ENCODE assay signal across 13 cellular contexts in genomic region chr11:86943505-86943904, GRCh38. TPM values are rescaled to one million over a fixed set of nuclear protein-coding genes. Genes with fewer than 3 reads are reported as not detected.
DNase-seq lines count a peak whose midpoint lies in the region; ATAC-seq, FAIRE-seq and TF ChIP-seq lines count a peak whose summit lies in the region.
"Not testable (repeated sequence)": the region's sequence is repeated elsewhere in the genome, so short reads cannot be mapped to it uniquely, and the experiment has no call there.
"Had no signal": no experiment of that assay in that cellular context is flagged by ENCODE, and none has a peak within 500 bp of the region (broad histone marks: within the 10 kb centered on the region; RNA-seq: fewer than 3 reads in every experiment).

No MANE protein-coding gene starts in this region.

- dilution Hi-C loops in endothelial cell of umbilical vein (cut with MboI; ENCODE audit: extremely low pct_ligation_motif_present, low sequenced_read_pairs): not testable (repeated sequence)

- not testable (repeated sequence) for H3K79me2 ChIP-seq in K562 (ENCODE audit: control insufficient read depth, insufficient read depth, low read length)
- H3K79me2 ChIP-seq in endothelial cell of umbilical vein (ENCODE audit: control insufficient read depth, insufficient read depth, low read length): peaks cover 54% of the 10 kb centered on the region
- peaks cover 21% of the 10 kb centered on the region for H3K79me2 ChIP-seq in HepG2 (ENCODE audit: insufficient read depth, low read length)

- TF ChIP-seq RAD21 in K562 (CRISPR knock-in tag; conservative IDR thresholded peaks at IDR 0.05 in 1 of 2, IDR thresholded peaks at IDR 0.05 in 1 of 2); HepG2 (CRISPR knock-in tag; IDR thresholded peaks at IDR 0.05): not testable (repeated sequence)

- not testable (repeated sequence) for H3K9ac ChIP-seq in K562 (ENCODE audit: insufficient read depth in 1 of 2, low read depth in 2 of 2, low read length in 2 of 2); endothelial cell of umbilical vein (replicated peaks; ENCODE audit: extremely low read depth, insufficient read depth, low read length); HepG2 (ENCODE audit: insufficient read depth, low read depth, low read length)

- CTCF ChIA-PET in A673 (lab: Charles Lee); K562 (lab: Yijun Ruan, JAX; ENCODE audit: low intra/inter-chr PET ratio); HepG2 (lab: Yijun Ruan, JAX; ENCODE audit: low intra/inter-chr PET ratio, low total read pairs): not testable (repeated sequence)
- CTCF ChIA-PET in endothelial cell of umbilical vein (lab: Charles Lee): interaction anchor here (6.3 kb wide), 1 partner anchor 10 kb away, joined by 122 read pairs; the partner anchor contains the start of gene FZD4

- not testable (repeated sequence) for H3K9me1 ChIP-seq in K562 (ENCODE audit: control insufficient read depth, insufficient read depth, low read length); endothelial cell of umbilical vein (replicated peaks; ENCODE audit: control insufficient read depth, extremely low read depth, insufficient read depth, low read length)

- not testable (repeated sequence) for H3K4me2 ChIP-seq in K562 (ENCODE audit: insufficient read depth, low read length); endothelial cell of umbilical vein (ENCODE audit: insufficient read depth, low read length); HepG2 (ENCODE audit: low read depth, low read length)

- ATAC-seq in K562, HepG2, gastrocnemius medialis: not testable (repeated sequence)

- intact Hi-C loops in A673 (cut with micrococcal nuclease; ENCODE audit: unreplicated experiment): loop anchor here (5.0 kb wide), 2 partner anchors 154 to 479 kb away; no protein-coding TSS in a partner anchor
- intact Hi-C loops in ascending aorta (cut with DNase I): loop anchor here (5.0 kb wide), 2 partner anchors 409 to 479 kb away; no protein-coding TSS in a partner anchor
- intact Hi-C loops in K562 (cut with micrococcal nuclease); endothelial cell of umbilical vein (cut with micrococcal nuclease); left ventricle myocardium inferior (cut with micrococcal nuclease): not testable (repeated sequence)
- intact Hi-C loops in HepG2 (cut with micrococcal nuclease; ENCODE audit: unreplicated experiment): loop anchor here (5.0 kb wide), 1 partner anchor 154 kb away; no protein-coding TSS in a partner anchor
- intact Hi-C loops in gastrocnemius medialis (cut with DNase I; ENCODE audit: low total_unique reads): loop anchor here (5.0 kb wide), 1 partner anchor 94 kb away; the partner anchor contains the start of gene TMEM135

- H3K27me3 ChIP-seq in A673 (replicated peaks; ENCODE audit: insufficient read depth, low read depth, low read length, poor library complexity); ascending aorta; K562 (ENCODE audit: control insufficient read depth in 2 of 2, insufficient read depth in 2 of 2, low read length in 2 of 2); endothelial cell of umbilical vein (ENCODE audit: control insufficient read depth in 2 of 2, insufficient read depth in 2 of 2, low read length in 2 of 2); left ventricle myocardium inferior (ENCODE audit: low read depth); HepG2 (ENCODE audit: control insufficient read depth in 1 of 2, insufficient read depth in 2 of 2, low read length in 2 of 2); gastrocnemius medialis: not testable (repeated sequence)

- not testable (repeated sequence) for H4K20me1 ChIP-seq in K562 (replicated peaks; ENCODE audit: control insufficient read depth, insufficient read depth, low read length); endothelial cell of umbilical vein (replicated peaks; ENCODE audit: control insufficient read depth, extremely low read depth, insufficient read depth, low read length); HepG2 (ENCODE audit: insufficient read depth, low read length)

- H3K4me3 ChIP-seq in A673 (ENCODE audit: low read depth, low read length, poor library complexity, severe bottlenecking); ascending aorta; K562; endothelial cell of umbilical vein (replicated peaks in 1 of 3; ENCODE audit: insufficient read depth in 1 of 3, low read depth in 1 of 3, low read length in 3 of 3); left ventricle myocardium inferior; HepG2 (replicated peaks in 1 of 3; ENCODE audit: insufficient read depth in 1 of 3, low read depth in 2 of 3, low read length in 3 of 3); gastrocnemius medialis: not testable (repeated sequence)

- not testable (repeated sequence) for TF ChIP-seq POLR2A in K562 (conservative IDR thresholded peaks at IDR 0.05); HepG2 (IDR thresholded peaks at IDR 0.05; ENCODE audit: insufficient read depth in 1 of 2, low read depth in 2 of 2, low read length in 2 of 2); gastrocnemius medialis (IDR thresholded peaks at IDR 0.05)
- TF ChIP-seq POLR2A in endothelial cell of umbilical vein (IDR thresholded peaks at IDR 0.05; ENCODE audit: low read depth, low read length): peak; percentile 29

- not testable (repeated sequence) for TF ChIP-seq CTCF in A673 (conservative IDR thresholded peaks at IDR 0.05; ENCODE audit: low read depth, low read length); VCaP (conservative IDR thresholded peaks at IDR 0.05); ascending aorta (IDR thresholded peaks at IDR 0.05); K562 (IDR thresholded peaks at IDR 0.05 in 2 of 3, conservative IDR thresholded peaks at IDR 0.05 in 1 of 3; ENCODE audit: insufficient read depth in 2 of 3, low read depth in 1 of 3, low read length in 3 of 3); endothelial cell of umbilical vein (IDR thresholded peaks at IDR 0.05; ENCODE audit: extremely low read depth in 1 of 2, insufficient read depth in 1 of 2, low read depth in 1 of 2, low read length in 2 of 2); left ventricle myocardium inferior (IDR thresholded peaks at IDR 0.05; ENCODE audit: borderline replicate concordance); HepG2 (CRISPR knock-in tag; IDR thresholded peaks at IDR 0.05); gastrocnemius medialis (IDR thresholded peaks at IDR 0.05 in 4 of 5, conservative IDR thresholded peaks at IDR 0.05 in 1 of 5)

- H3K36me3 ChIP-seq in A673 (ENCODE audit: insufficient read depth, low read length, poor library complexity, severe bottlenecking): peaks cover 50% of the 10 kb centered on the region
- peaks cover 4 to 31% of the 10 kb centered on the region in 2 donors for H3K36me3 ChIP-seq in ascending aorta
- H3K36me3 ChIP-seq in K562 (ENCODE audit: control insufficient read depth, insufficient read depth, low read length): peaks cover 11% of the 10 kb centered on the region; the same call in 1 of the 3 replicates
- peaks cover 4 to 19% of the 10 kb centered on the region in 2 experiments for H3K36me3 ChIP-seq in endothelial cell of umbilical vein (ENCODE audit: control insufficient read depth in 2 of 2, extremely low read depth in 1 of 2, insufficient read depth in 2 of 2, low read length in 2 of 2)
- H3K36me3 ChIP-seq in left ventricle myocardium inferior: peaks cover 41% of the 10 kb centered on the region
- H3K36me3 ChIP-seq in HepG2 (replicated peaks in 1 of 2; ENCODE audit: control insufficient read depth in 1 of 2, insufficient read depth in 2 of 2, low read length in 2 of 2): peaks cover 2 to 25% of the 10 kb centered on the region in 2 experiments; a peak in 4 of 5 replicates
- H3K36me3 ChIP-seq in gastrocnemius medialis: not testable (repeated sequence)

- in situ Hi-C loops in K562 (cut with MboI) (loop anchor here (5.0 kb wide), 1 partner anchor 359 kb away; no protein-coding TSS in a partner anchor), gastrocnemius medialis (cut with MboI; ENCODE audit: low sequenced_read_pairs in 4 of 4) (loop anchor here in 3 of 4 donors (5.0 kb wide), 3 partner anchors 334 to 349 kb away; no protein-coding TSS in a partner anchor)
- in situ Hi-C loops in HepG2 (cut with HindIII; ENCODE audit: extremely low pct_ligation_motif_present, low pct_unique_long_range_greater_than_20kb): not testable (repeated sequence)

- not testable (repeated sequence) for H2AFZ ChIP-seq in K562 (ENCODE audit: low read depth, low read length); endothelial cell of umbilical vein (ENCODE audit: low read depth, low read length); HepG2 (ENCODE audit: low read length)

- WGBS in K562 (ENCODE audit: insufficient coverage, low coverage, missing lambda C conversion rate): 98% methylated on average over 8 of the region's 8 CpGs
- WGBS in HepG2 (ENCODE audit: low lambda C conversion rate): 90% methylated on average over 8 of the region's 8 CpGs

- not testable (repeated sequence) for TF ChIP-seq EP300 in K562 (IDR thresholded peaks at IDR 0.05; ENCODE audit: low read length); HepG2 (IDR thresholded peaks at IDR 0.05; ENCODE audit: low read depth in 2 of 2, low read length in 2 of 2); HepG2 (CRISPR knock-in tag; IDR thresholded peaks at IDR 0.05; ENCODE audit: borderline replicate concordance)

- H3K27ac ChIP-seq in A673 (ENCODE audit: low read depth, low read length, poor library complexity, severe bottlenecking): peak overlapping the region; percentile 38
- peak overlapping the region; percentile 77 for H3K27ac ChIP-seq in VCaP
- peak overlapping the region; percentile 62 to 72 for H3K27ac ChIP-seq in ascending aorta
- H3K27ac ChIP-seq in K562 (ENCODE audit: extremely low read depth, low read depth, low read length); endothelial cell of umbilical vein (ENCODE audit: insufficient read depth, low read depth, low read length); HepG2 (ENCODE audit: extremely low read length, insufficient read depth, low read length): not testable (repeated sequence)
- H3K27ac ChIP-seq in left ventricle myocardium inferior (replicated peaks): peak overlapping the region; percentile 90
- peak overlapping the region in 3 of 4 donors; percentile 74 to 84 (median 79) for H3K27ac ChIP-seq in gastrocnemius medialis

- DNase-seq in A673 (ENCODE audit: low spot score); ascending aorta (ENCODE audit: low spot score in 2 of 2); K562 (ENCODE audit: extremely low read depth in 1 of 4, low spot score in 3 of 4); endothelial cell of umbilical vein (ENCODE audit: low read depth, low spot score); left ventricle myocardium inferior; HepG2 (ENCODE audit: low spot score); gastrocnemius medialis: not testable (repeated sequence)

- POLR2A ChIA-PET in A673 (lab: Charles Lee; ENCODE audit: low non-redundant PET): not testable (repeated sequence)
- POLR2A ChIA-PET in K562 (lab: Yijun Ruan, JAX): interaction anchor here (3.3 kb wide), 1 partner anchor 12 kb away, joined by 18 read pairs; the partner anchor contains the start of gene FZD4
- POLR2A ChIA-PET in endothelial cell of umbilical vein (lab: Charles Lee): interaction anchor here (1.1 kb wide), 1 partner anchor 12 kb away, joined by 3 read pairs; the partner anchor contains the start of gene FZD4
- POLR2A ChIA-PET in HepG2 (lab: Yijun Ruan, JAX): interaction anchor here (0.7 to 5.2 kb wide), 2 partner anchors 11 to 92 kb away, joined by 3 to 287 read pairs; partner anchors contain the start of gene FZD4

- not testable (repeated sequence) for H3K9me3 ChIP-seq in A673 (ENCODE audit: low read depth, low read length, poor library complexity, severe bottlenecking); ascending aorta; K562 (replicated peaks; ENCODE audit: control insufficient read depth, insufficient read depth, low read depth, low read length); endothelial cell of umbilical vein (replicated peaks; ENCODE audit: control insufficient read depth, insufficient read depth, low read length); left ventricle myocardium inferior (replicated peaks); HepG2 (ENCODE audit: low read length); gastrocnemius medialis

- not testable (repeated sequence) for BruUV-seq in A673 (replicated peaks; lab: Mats Ljungman, UMichigan); K562 (replicated peaks; lab: Mats Ljungman, UMichigan); endothelial cell of umbilical vein (replicated peaks; lab: Mats Ljungman, UMichigan); HepG2 (replicated peaks; lab: Mats Ljungman, UMichigan)

- FAIRE-seq in K562 (lab: Jason Lieb, UNC); endothelial cell of umbilical vein (lab: Jason Lieb, UNC); HepG2 (lab: Jason Lieb, UNC): not testable (repeated sequence)

- peaks cover 78% of the 10 kb centered on the region for H3K4me1 ChIP-seq in A673 (ENCODE audit: insufficient read depth, low read length, poor library complexity, severe bottlenecking)
- H3K4me1 ChIP-seq in ascending aorta: peaks cover 22 to 55% of the 10 kb centered on the region in 2 donors
- peaks cover 8 to 25% of the 10 kb centered on the region in 2 experiments; a peak in 4 of 5 replicates for H3K4me1 ChIP-seq in K562 (replicated peaks in 1 of 2; ENCODE audit: control insufficient read depth in 2 of 2, insufficient read depth in 2 of 2, low read length in 2 of 2)
- peaks cover 65% of the 10 kb centered on the region for H3K4me1 ChIP-seq in endothelial cell of umbilical vein (ENCODE audit: control insufficient read depth, extremely low read depth, insufficient read depth, low read length)
- H3K4me1 ChIP-seq in left ventricle myocardium inferior: peaks cover 88% of the 10 kb centered on the region
- H3K4me1 ChIP-seq in HepG2 (ENCODE audit: insufficient read depth, low read length): peaks cover 71% of the 10 kb centered on the region
- H3K4me1 ChIP-seq in gastrocnemius medialis: peaks cover 76 to 81% of the 10 kb centered on the region in 2 donors

RNA-seq across cellular contexts. Expression of gene FZD4, which starts 11.7 kb away (rescaled TPM):
- 82.7 and 89.1 TPM in 2 replicates for total RNA-seq in A673 (2021)
- 124 TPM for total RNA-seq in ascending aorta
- 6.9 and 12.4 TPM in 2 replicates for total RNA-seq in K562 (2011; cell fraction: chromatin; rRNA removed; ENCODE audit: low replicate concordance)
- total RNA-seq in K562 (2011; cell fraction: nucleolus; rRNA removed): 7.7 and 10.0 TPM in 2 replicates
- total RNA-seq in K562 (2011; cell fraction: nucleoplasm; rRNA removed): 14.2 TPM in 2 replicates
- total RNA-seq in K562 (2014; rRNA removed): 5.0 and 5.7 TPM in 2 replicates
- 5.1 and 5.7 TPM in 2 replicates for total RNA-seq in K562 (2014; rRNA removed; fragmentation: Illumina TruSeq; extraction: Trizol)
- 7.6 and 7.9 TPM in 2 replicates for total RNA-seq in K562 (2015; rRNA removed; fragmentation: Illumina TruSeq; extraction: Trizol)
- 6.1 and 6.3 TPM in 2 replicates for total RNA-seq in K562 (2021)
- 6.2 and 7.3 TPM in 2 replicates for polyA plus RNA-seq in K562 (2011; rRNA removed)
- polyA plus RNA-seq in K562 (2011; cell fraction: cytosol; rRNA removed): 3.1 and 7.3 TPM in 2 replicates
- polyA plus RNA-seq in K562 (2011; cell fraction: nucleus; rRNA removed): 3.9 and 5.8 TPM in 2 replicates
- polyA plus RNA-seq in K562 (2012): 4.1 and 6.1 TPM in 2 replicates
- polyA plus RNA-seq in K562 (2014; fragmentation: Illumina TruSeq; extraction: Trizol): 5.1 and 6.2 TPM in 2 replicates
- 1 to 10 TPM; 1.2 to 1.4 TPM for polyA plus RNA-seq in K562 (2014; fragmentation: Nextera tagmentation; extraction: Ambion mirVana)
- polyA plus RNA-seq in K562 (2014; rRNA removed): 5.8 and 6.7 TPM in 2 replicates
- 6.9 and 7.1 TPM in 2 replicates for polyA minus RNA-seq in K562 (2011; rRNA and poly(A)+ RNA removed)
- polyA minus RNA-seq in K562 (2011; cell fraction: cytosol; rRNA and poly(A)+ RNA removed): 2.3 and 3.3 TPM in 2 replicates
- 2.2 and 4.6 TPM in 2 replicates for polyA minus RNA-seq in K562 (2011; cell fraction: nucleus; rRNA and poly(A)+ RNA removed)
- total RNA-seq in endothelial cell of umbilical vein: 109 and 112 TPM in 2 replicates
- 50.4 and 56.6 TPM in 2 replicates for polyA plus RNA-seq in endothelial cell of umbilical vein
- 49.5 and 50.2 TPM in 2 replicates for polyA plus RNA-seq in endothelial cell of umbilical vein (2011; cell fraction: cytosol; rRNA removed)
- polyA plus RNA-seq in endothelial cell of umbilical vein (2011; cell fraction: nucleus; rRNA removed): 65.8 and 87.7 TPM in 2 replicates
- 85.1 and 115 TPM in 2 replicates for polyA plus RNA-seq in endothelial cell of umbilical vein (2012)
- 141 and 152 TPM in 2 replicates for polyA minus RNA-seq in endothelial cell of umbilical vein
- polyA minus RNA-seq in endothelial cell of umbilical vein (2011; cell fraction: cytosol; rRNA and poly(A)+ RNA removed): 11.5 TPM
- polyA minus RNA-seq in endothelial cell of umbilical vein (2011; cell fraction: nucleus; rRNA and poly(A)+ RNA removed): 58.9 and 89.5 TPM in 2 replicates
- 26.5 TPM for total RNA-seq in left ventricle myocardium inferior
- total RNA-seq in HepG2 (2016; rRNA removed; fragmentation: Illumina TruSeq; extraction: Trizol): 34.7 and 46.5 TPM in 2 replicates
- total RNA-seq in HepG2 (2016; cell fraction: cytosol; rRNA removed; fragmentation: Illumina TruSeq; extraction: Trizol; ENCODE audit: low read depth): 3.4 and 3.7 TPM in 2 replicates
- total RNA-seq in HepG2 (2016; cell fraction: insoluble cytoplasmic fraction; rRNA removed; fragmentation: Illumina TruSeq; extraction: Trizol): 36.7 and 46.5 TPM in 2 replicates
- total RNA-seq in HepG2 (2016; cell fraction: membrane; rRNA removed; fragmentation: Illumina TruSeq; extraction: Trizol): 15.6 and 16.1 TPM in 2 replicates
- 57.2 and 60.7 TPM in 2 replicates for total RNA-seq in HepG2 (2016; cell fraction: nucleus; rRNA removed; fragmentation: Illumina TruSeq; extraction: Trizol)
- polyA plus RNA-seq in HepG2 (2011; rRNA removed): 49.1 and 70.4 TPM in 2 replicates
- 41.6 and 43.4 TPM in 2 replicates for polyA plus RNA-seq in HepG2 (2011; cell fraction: cytosol; rRNA removed)
- polyA plus RNA-seq in HepG2 (2011; cell fraction: nucleus; rRNA removed): 33.6 and 37.4 TPM in 2 replicates
- polyA plus RNA-seq in HepG2 (2012): 22.8 and 29.0 TPM in 2 replicates
- 1.4 and 1.5 TPM in 2 replicates for polyA plus RNA-seq in HepG2 (2016; cell fraction: cytosol; fragmentation: Illumina TruSeq; extraction: Trizol; ENCODE audit: low read depth)
- 19.7 and 21.6 TPM in 2 replicates for polyA plus RNA-seq in HepG2 (2016; cell fraction: insoluble cytoplasmic fraction; fragmentation: Illumina TruSeq; extraction: Trizol; ENCODE audit: low read depth)
- polyA plus RNA-seq in HepG2 (2016; cell fraction: membrane; fragmentation: Illumina TruSeq; extraction: Trizol; ENCODE audit: low read depth): 4.3 and 4.6 TPM in 2 replicates
- 58.8 and 63.1 TPM in 2 replicates for polyA plus RNA-seq in HepG2 (2016; cell fraction: nucleus; fragmentation: Illumina TruSeq; extraction: Trizol; ENCODE audit: insufficient read depth, low read depth)
- 16.6 and 151 TPM in 2 replicates for polyA minus RNA-seq in HepG2 (2011; rRNA and poly(A)+ RNA removed; ENCODE audit: low replicate concordance)
- 66.3 and 82.1 TPM in 2 replicates for polyA minus RNA-seq in HepG2 (2011; cell fraction: cytosol; rRNA and poly(A)+ RNA removed)
- 43.3 and 46.9 TPM in 2 replicates for polyA minus RNA-seq in HepG2 (2011; cell fraction: nucleus; rRNA and poly(A)+ RNA removed)
- total RNA-seq in gastrocnemius medialis: 10 to 100 TPM; 31.7 to 52.2 (median 39.1) TPM
- total RNA-seq: CD4-positive, alpha-beta T cell; CD4-positive, CD25-positive, alpha-beta regulatory T cell had no signal
- polyA plus RNA-seq: CD14-positive monocyte; CD4-positive, alpha-beta memory T cell; CD4-positive, CD25-positive, alpha-beta regulatory T cell; CD8-positive, alpha-beta memory T cell had no signal
